In genomic region chr1:67700692-67701410, GRCh38 we compare ENCODE assay signal across 1 cellular context.
A peak's percentile ranks its signal among the peaks of the same experiment; 100 is the strongest.
TF ChIP-seq lines count a peak whose summit lies in the region.

No MANE protein-coding gene starts in this region.

TF ChIP-seq in H1, 55 proteins besides CTCF, POLR2A, EP300 and RAD21 (continued from another document):
- TF ChIP-seq CEBPB (IDR thresholded peaks at IDR 0.05; ENCODE audit: low read depth, low read length) (peak; percentile 41), ATF2 (IDR thresholded peaks at IDR 0.05; ENCODE audit: low read length) (0 out of 2 replicates have a peak, but pooled peaks have one; percentile 59), CREB1 (IDR thresholded peaks at IDR 0.05) (peak; percentile 49; the same call in 1 of the 2 replicates), SIN3A (conservative IDR thresholded peaks at IDR 0.05 in 1 of 2, IDR thresholded peaks at IDR 0.05 in 1 of 2; ENCODE audit: low read depth in 1 of 2, low read length in 2 of 2) (no peak), FOSL1 (IDR thresholded peaks at IDR 0.05; ENCODE audit: insufficient read depth, low read depth, low read length) (no peak), SUZ12 (IDR thresholded peaks at IDR 0.05; ENCODE audit: low read length) (no peak), KDM5A (IDR thresholded peaks at IDR 0.05; ENCODE audit: low read length) (no peak), CHD7 (IDR thresholded peaks at IDR 0.05; ENCODE audit: insufficient replicate concordance, low read length) (no peak), POU5F1 (IDR thresholded peaks at IDR 0.05; ENCODE audit: low read depth, low read length) (no peak)
